10 cellular contexts compared by ENCODE assay signal in the genomic region with DNA sequence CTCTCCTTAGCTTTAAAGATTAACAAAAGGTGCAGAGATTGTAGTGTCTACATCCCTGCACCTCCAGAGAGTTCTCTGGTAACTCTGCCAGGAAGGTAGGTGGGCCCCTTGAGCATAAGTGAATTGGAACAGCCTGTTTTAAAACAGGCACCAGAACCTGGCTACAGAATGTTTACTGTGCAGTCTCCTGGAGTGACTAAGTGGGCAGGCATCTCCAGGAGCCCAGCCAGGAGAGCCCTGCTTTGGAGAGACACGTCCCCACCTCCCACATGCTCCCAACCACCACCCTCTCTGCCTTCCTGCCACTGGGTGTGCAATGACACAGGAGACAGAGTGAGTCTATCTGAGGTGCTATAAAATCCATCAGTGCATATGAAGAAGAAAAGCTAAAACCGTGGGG.
DNase-seq lines count a peak whose midpoint lies in the region; ATAC-seq and TF ChIP-seq lines count a peak whose summit lies in the region.
"Had no signal": no experiment of that assay in that cellular context is flagged by ENCODE, and none has a peak within 500 bp of the region (broad histone marks: within the 10 kb centered on the region; RNA-seq: fewer than 3 reads in every experiment).

No MANE protein-coding gene starts in this region.

- H3K36me3 ChIP-seq in SJCRH30 (no peaks in the 10 kb centered on the region), heart left ventricle (no peaks in the 10 kb centered on the region), gastrocnemius medialis (no peaks in the 10 kb centered on the region), neural progenitor cell (no peaks in the 10 kb centered on the region)

- DNase-seq in HFF-Myc (ENCODE audit: extremely low read depth, low read depth) (peak; percentile 52), SJCRH30 (peak; percentile 43 to 49), heart left ventricle (peak; percentile 77 to 93 (median 84)), gastrocnemius medialis (peak; percentile 91), NCI-H1930 (lab: John Stamatoyannopoulos, UW) (no peak), neural progenitor cell (ENCODE audit: low spot score) (no peak)
- DNase-seq: amniotic stem cell, T-helper 9 cell had no signal

- H2AFZ ChIP-seq in neural progenitor cell (replicated peaks), result no peak overlapping the region

- no peaks in the 10 kb centered on the region for H3K9me3 ChIP-seq in SJCRH30 (replicated peaks)
- H3K9me3 ChIP-seq in heart left ventricle, result no peaks in the 10 kb centered on the region
- H3K9me3 ChIP-seq in gastrocnemius medialis, result no peaks in the 10 kb centered on the region
- H3K9me3 ChIP-seq in neural progenitor cell (ENCODE audit: low read depth), result no peaks in the 10 kb centered on the region

- in situ Hi-C loops in gastrocnemius medialis (cut with MboI; ENCODE audit: low sequenced_read_pairs in 4 of 4), result no loop called here

- H3K9ac ChIP-seq in neural progenitor cell, result no peak overlapping the region

- no peak overlapping the region for H3K4me3 ChIP-seq in HFF-Myc (replicated peaks; ENCODE audit: low read depth, low read length)
- H3K4me3 ChIP-seq in SJCRH30, result no peak overlapping the region
- no peak overlapping the region for H3K4me3 ChIP-seq in heart left ventricle
- H3K4me3 ChIP-seq in gastrocnemius medialis, result no peak overlapping the region
- no peak overlapping the region for H3K4me3 ChIP-seq in neural progenitor cell

- no peaks in the 10 kb centered on the region for H4K20me1 ChIP-seq in neural progenitor cell (ENCODE audit: low read depth)

- 32 to 48% (median 41%) methylated on average over 1 to 2 of the region's 2 CpGs for WGBS in heart left ventricle, 4 donors

- H3K36me3 Mint-ChIP-seq in neural progenitor cell, result no peaks in the 10 kb centered on the region

- H3K27ac ChIP-seq in SJCRH30, result peak overlapping the region; percentile 85
- peak overlapping the region; percentile 22 to 86 (median 68) for H3K27ac ChIP-seq in heart left ventricle
- H3K27ac ChIP-seq in gastrocnemius medialis, result peak overlapping the region; percentile 73 to 85 (median 80)
- no peak overlapping the region for H3K27ac ChIP-seq in neural progenitor cell

- TF ChIP-seq CTCF in HFF-Myc (IDR thresholded peaks at IDR 0.05; ENCODE audit: low read depth, low read length, missing control alignments), result peak; percentile 8
- peak in 6 of 12 donors; percentile 4 to 42 (median 30) for TF ChIP-seq CTCF in heart left ventricle (IDR thresholded peaks at IDR 0.05)
- peak in 2 of 5 experiments; percentile 24 to 26 for TF ChIP-seq CTCF in gastrocnemius medialis (IDR thresholded peaks at IDR 0.05 in 4 of 5, conservative IDR thresholded peaks at IDR 0.05 in 1 of 5)
- no peak for TF ChIP-seq CTCF in neural progenitor cell (IDR thresholded peaks at IDR 0.05)

- no peaks in the 10 kb centered on the region for H3K9me3 Mint-ChIP-seq in neural progenitor cell

- H3K4me2 ChIP-seq in neural progenitor cell, result no peak overlapping the region

- no peak overlapping the region for H3K4me3 Mint-ChIP-seq in neural progenitor cell

- TF ChIP-seq POLR2A in heart left ventricle (IDR thresholded peaks at IDR 0.05), result no peak
- no peak for TF ChIP-seq POLR2A in gastrocnemius medialis (IDR thresholded peaks at IDR 0.05)

- ATAC-seq in heart left ventricle, result peak; percentile 98 to 99 (median 98)
- peak; percentile 84 to 91 for ATAC-seq in gastrocnemius medialis
- no peak for ATAC-seq in HG02610 (IDR thresholded peaks at IDR 0.05; ENCODE audit: unreplicated experiment)
- ATAC-seq in HG03378 (IDR thresholded peaks at IDR 0.05; ENCODE audit: unreplicated experiment), result no peak

- intact Hi-C loops in heart left ventricle (cut with DNase I) (loop anchor here in 3 of 10 donors (2.0 to 10.0 kb wide), 3 partner anchors 66 to 166 kb away; no protein-coding TSS in a partner anchor), gastrocnemius medialis (cut with DNase I; ENCODE audit: low total_unique reads) (loop anchor here (2.0 to 5.0 kb wide), 5 partner anchors 41 to 421 kb away; no protein-coding TSS in a partner anchor)

- H3K4me1 Mint-ChIP-seq in neural progenitor cell, result peaks cover 21% of the 10 kb centered on the region

- H3K4me1 ChIP-seq in SJCRH30 (peaks cover 25% of the 10 kb centered on the region), heart left ventricle (peaks cover 0 to 23% (median 1%) of the 10 kb centered on the region in 12 donors), gastrocnemius medialis (peaks cover 32 to 38% of the 10 kb centered on the region in 2 donors), neural progenitor cell (peaks cover 5% of the 10 kb centered on the region)

- no peaks in the 10 kb centered on the region for H3F3A ChIP-seq in neural progenitor cell (ENCODE audit: low read depth)

- no peaks in the 10 kb centered on the region for H3K79me2 ChIP-seq in neural progenitor cell (ENCODE audit: low read depth)

- H3K27ac Mint-ChIP-seq in neural progenitor cell, result no peak overlapping the region

- no peaks in the 10 kb centered on the region for H3K27me3 ChIP-seq in SJCRH30
- no peaks in the 10 kb centered on the region for H3K27me3 ChIP-seq in heart left ventricle
- H3K27me3 ChIP-seq in gastrocnemius medialis, result no peaks in the 10 kb centered on the region
- no peaks in the 10 kb centered on the region for H3K27me3 ChIP-seq in neural progenitor cell

- H3K27me3 Mint-ChIP-seq in neural progenitor cell (ENCODE audit: insufficient read depth, low read depth), result peaks cover 5% of the 10 kb centered on the region

Comparison
In these comparisons a context has a peak if more than half of its experiments do, and no peak if none do; other contexts are left out.
1. DNase-seq: peak in HFF-Myc (single experiment), SJCRH30 (2 of 2), heart left ventricle (5 of 5) and gastrocnemius medialis (2 of 2); none in NCI-H1930 (0 of 2) and neural progenitor cell (single experiment).
2. ATAC-seq: peak in heart left ventricle (4 of 4) and gastrocnemius medialis (2 of 2); none in HG02610 (single experiment) and HG03378 (single experiment).